ENCODE assay signal across 19 cellular contexts in genomic region chr6:52335576-52335975, GRCh38. TPM values are rescaled to one million over a fixed set of nuclear protein-coding genes. Genes with fewer than 3 reads are reported as not detected.
A peak's percentile ranks its signal among the peaks of the same experiment; 100 is the strongest.
DNase-seq lines count a peak whose midpoint lies in the region; ATAC-seq and TF ChIP-seq lines count a peak whose summit lies in the region.
"Had no signal": no experiment of that assay in that cellular context is flagged by ENCODE, and none has a peak within 500 bp of the region (broad histone marks: within the 10 kb centered on the region; RNA-seq: fewer than 3 reads in every experiment).

No MANE protein-coding gene starts in this region.

- no peaks in the 10 kb centered on the region for H3K79me2 ChIP-seq in Loucy (ENCODE audit: insufficient read depth, low read length)

- no peak for DNase-seq in CD4-positive, CD25-positive, alpha-beta regulatory T cell
- peak in 1 of 61 donors; percentile 37 for DNase-seq in caudate nucleus (lab: John Stamatoyannopoulos, UW)
- no peak for DNase-seq in DMS153 (lab: John Stamatoyannopoulos, UW)
- DNase-seq in activated T-helper 2 cell treated with anti-CD3 and anti-CD28 coated beads, Interferon-gamma antibody, Interleukin-2, Interleukin-4, amounts not matched to agents 10 μg/mL and 5 μg/mL and 100 μg/mL, durations not matched to agents 14 hours and 24 hours and 36 hours (ENCODE audit: low spot score), result no peak
- DNase-seq: activated B cell treated with CpG ODN at 0.5 μM for 24 hours; activated CD4-positive, alpha-beta memory T cell treated with anti-CD3 and anti-CD28 coated beads, Interleukin-2, amount 10 ng/mL, durations not matched to agents 7 days and 5 days; activated T-cell treated with anti-CD3 and anti-CD28 coated beads, Interleukin-2, amount 50 U/mL, for 48 hours; left cardiac atrium; NCI-H2107; NCI-H524; SHP77 treated with DMSO at 0.1 percent for 48 hours had no signal

- no peak overlapping the region for H3K4me2 ChIP-seq in Loucy (ENCODE audit: low read depth, low read length, poor library complexity, severe bottlenecking)
- H3K4me2 ChIP-seq: KMS-11 had no signal

- H3K4me1 ChIP-seq in CD4-positive, CD25-positive, alpha-beta regulatory T cell (ENCODE audit: control insufficient read depth, insufficient read depth, low read length, poor library complexity, severe bottlenecking), result peaks cover 30% of the 10 kb centered on the region
- H3K4me1 ChIP-seq in Loucy (ENCODE audit: insufficient read depth, low read length, poor library complexity, severe bottlenecking) (peaks cover 22% of the 10 kb centered on the region), mucosa of stomach (ENCODE audit: control insufficient read depth, insufficient read depth, low read length) (peaks cover 71% of the 10 kb centered on the region)
- H3K4me1 ChIP-seq: breast epithelium, esophagus muscularis mucosa had no signal

- H3K36me3 Mint-ChIP-seq in CD4-positive, CD25-positive, alpha-beta regulatory T cell, result no peaks in the 10 kb centered on the region
- H3K36me3 Mint-ChIP-seq in activated T-helper 2 cell treated with anti-CD3 and anti-CD28 coated beads, Interferon-gamma antibody, Interleukin-2, Interleukin-4, amounts not matched to agents 10 μg/mL and 5 μg/mL and 100 μg/mL, durations not matched to agents 14 hours and 24 hours and 36 hours (ENCODE audit: low read depth), result no peaks in the 10 kb centered on the region

- no peak overlapping the region for H3K4me3 ChIP-seq in CD4-positive, CD25-positive, alpha-beta regulatory T cell (ENCODE audit: low read depth, low read length)
- H3K4me3 ChIP-seq in Loucy (ENCODE audit: low read length, poor library complexity, severe bottlenecking), result no peak overlapping the region
- H3K4me3 ChIP-seq in mucosa of stomach (ENCODE audit: low read length), result no peak overlapping the region
- H3K4me3 ChIP-seq: breast epithelium, esophagus muscularis mucosa, thoracic aorta had no signal

- no peaks in the 10 kb centered on the region; the same call in 1 of the 2 replicates for H3F3A ChIP-seq in Loucy (ENCODE audit: low read depth)

- TF ChIP-seq CTCF in Loucy (conservative IDR thresholded peaks at IDR 0.05; ENCODE audit: low read length), result no peak

- no peaks in the 10 kb centered on the region for H4K20me1 ChIP-seq in Loucy (ENCODE audit: insufficient read depth, low read length, poor library complexity, severe bottlenecking)

- H3K9me3 Mint-ChIP-seq in CD4-positive, CD25-positive, alpha-beta regulatory T cell, result no peaks in the 10 kb centered on the region
- no peaks in the 10 kb centered on the region for H3K9me3 Mint-ChIP-seq in activated T-helper 2 cell treated with anti-CD3 and anti-CD28 coated beads, Interferon-gamma antibody, Interleukin-2, Interleukin-4, amounts not matched to agents 10 μg/mL and 5 μg/mL and 100 μg/mL, durations not matched to agents 14 hours and 24 hours and 36 hours
- H3K9me3 Mint-ChIP-seq: activated B cell treated with CpG ODN at 0.5 μM for 24 hours; activated CD4-positive, alpha-beta memory T cell treated with anti-CD3 and anti-CD28 coated beads, Interleukin-2, amount 10 ng/mL, durations not matched to agents 7 days and 5 days had no signal

- H2AFZ ChIP-seq in Loucy (ENCODE audit: low read length), result 0 out of 2 replicates have a peak overlapping the region, but pooled peaks have one; percentile 45

- peak overlapping the region; percentile 18 for H3K27ac ChIP-seq in CD4-positive, CD25-positive, alpha-beta regulatory T cell (ENCODE audit: insufficient read depth, low read length, poor library complexity, severe bottlenecking)
- peak overlapping the region; percentile 37 for H3K27ac ChIP-seq in caudate nucleus (ENCODE audit: low read depth, low read length)
- H3K27ac ChIP-seq: breast epithelium, esophagus muscularis mucosa, KMS-11, thoracic aorta had no signal

- no peaks in the 10 kb centered on the region for H3K27me3 ChIP-seq in CD4-positive, CD25-positive, alpha-beta regulatory T cell (ENCODE audit: control insufficient read depth, insufficient read depth, low read length)
- H3K27me3 ChIP-seq in Loucy (ENCODE audit: insufficient read depth, low read length, poor library complexity, severe bottlenecking), result no peaks in the 10 kb centered on the region
- no peaks in the 10 kb centered on the region for H3K27me3 ChIP-seq in mucosa of stomach (ENCODE audit: control insufficient read depth, insufficient read depth, low read length)
- H3K27me3 ChIP-seq: breast epithelium, esophagus muscularis mucosa had no signal

- H3K4me1 Mint-ChIP-seq in CD4-positive, CD25-positive, alpha-beta regulatory T cell, result peaks cover 7 to 71% (median 41%) of the 10 kb centered on the region in 4 donors
- peaks cover 32% of the 10 kb centered on the region for H3K4me1 Mint-ChIP-seq in activated T-helper 2 cell treated with anti-CD3 and anti-CD28 coated beads, Interferon-gamma antibody, Interleukin-2, Interleukin-4, amounts not matched to agents 10 μg/mL and 5 μg/mL and 100 μg/mL, durations not matched to agents 14 hours and 24 hours and 36 hours (ENCODE audit: low read depth)

- no peak for ATAC-seq in CD4-positive, CD25-positive, alpha-beta regulatory T cell (ENCODE audit: low read depth in 2 of 2)
- ATAC-seq in HG02870 (IDR thresholded peaks at IDR 0.05; ENCODE audit: unreplicated experiment), result no peak
- no peak for ATAC-seq in HG02852 (IDR thresholded peaks at IDR 0.05; ENCODE audit: unreplicated experiment)
- ATAC-seq: left cardiac atrium had no signal

- H3K27ac Mint-ChIP-seq in CD4-positive, CD25-positive, alpha-beta regulatory T cell, result peak overlapping the region; percentile 79 to 93 (median 87)
- no peak overlapping the region for H3K27ac Mint-ChIP-seq in activated T-helper 2 cell treated with anti-CD3 and anti-CD28 coated beads, Interferon-gamma antibody, Interleukin-2, Interleukin-4, amounts not matched to agents 10 μg/mL and 5 μg/mL and 100 μg/mL, durations not matched to agents 14 hours and 24 hours and 36 hours
- H3K27ac Mint-ChIP-seq: activated B cell treated with CpG ODN at 0.5 μM for 24 hours; activated CD4-positive, alpha-beta memory T cell treated with anti-CD3 and anti-CD28 coated beads, Interleukin-2, amount 10 ng/mL, durations not matched to agents 7 days and 5 days had no signal

- intact Hi-C loops in activated T-helper 2 cell treated with anti-CD3 and anti-CD28 coated beads, Interferon-gamma antibody, Interleukin-2, Interleukin-4, amounts not matched to agents 10 μg/mL and 5 μg/mL and 100 μg/mL, durations not matched to agents 14 hours and 24 hours and 36 hours (cut with micrococcal nuclease), result no loop called here

- no peaks in the 10 kb centered on the region for H3K27me3 Mint-ChIP-seq in CD4-positive, CD25-positive, alpha-beta regulatory T cell
- no peaks in the 10 kb centered on the region for H3K27me3 Mint-ChIP-seq in activated T-helper 2 cell treated with anti-CD3 and anti-CD28 coated beads, Interferon-gamma antibody, Interleukin-2, Interleukin-4, amounts not matched to agents 10 μg/mL and 5 μg/mL and 100 μg/mL, durations not matched to agents 14 hours and 24 hours and 36 hours (ENCODE audit: low read depth)
- H3K27me3 Mint-ChIP-seq: activated B cell treated with CpG ODN at 0.5 μM for 24 hours; activated CD4-positive, alpha-beta memory T cell treated with anti-CD3 and anti-CD28 coated beads, Interleukin-2, amount 10 ng/mL, durations not matched to agents 7 days and 5 days had no signal

- peak overlapping the region in 1 of 4 donors; percentile 60 for H3K4me3 Mint-ChIP-seq in CD4-positive, CD25-positive, alpha-beta regulatory T cell
- no peak overlapping the region for H3K4me3 Mint-ChIP-seq in activated T-helper 2 cell treated with anti-CD3 and anti-CD28 coated beads, Interferon-gamma antibody, Interleukin-2, Interleukin-4, amounts not matched to agents 10 μg/mL and 5 μg/mL and 100 μg/mL, durations not matched to agents 14 hours and 24 hours and 36 hours (ENCODE audit: low read depth)
- H3K4me3 Mint-ChIP-seq: activated B cell treated with CpG ODN at 0.5 μM for 24 hours; activated CD4-positive, alpha-beta memory T cell treated with anti-CD3 and anti-CD28 coated beads, Interleukin-2, amount 10 ng/mL, durations not matched to agents 7 days and 5 days had no signal

- no peak overlapping the region for H3K9ac ChIP-seq in Loucy (ENCODE audit: low read depth, low read length, poor library complexity, severe bottlenecking)
- peak overlapping the region; percentile 35 for H3K9ac ChIP-seq in mucosa of stomach (ENCODE audit: low read length)
- H3K9ac ChIP-seq: KMS-11 had no signal

- H3K36me3 ChIP-seq in CD4-positive, CD25-positive, alpha-beta regulatory T cell (ENCODE audit: control insufficient read depth, insufficient read depth, low read length), result no peaks in the 10 kb centered on the region
- no peaks in the 10 kb centered on the region for H3K36me3 ChIP-seq in Loucy (ENCODE audit: insufficient read depth, low read length)
- H3K36me3 ChIP-seq in mucosa of stomach (ENCODE audit: control insufficient read depth, insufficient read depth, low read length), result no peaks in the 10 kb centered on the region
- H3K36me3 ChIP-seq: breast epithelium, esophagus muscularis mucosa, thoracic aorta had no signal

- no peaks in the 10 kb centered on the region for H3K9me2 ChIP-seq in Loucy (replicated peaks; ENCODE audit: low read depth, low read length)

- no peaks in the 10 kb centered on the region for H3K9me3 ChIP-seq in CD4-positive, CD25-positive, alpha-beta regulatory T cell (ENCODE audit: control insufficient read depth in 2 of 2, low read length in 2 of 2)
- no peaks in the 10 kb centered on the region for H3K9me3 ChIP-seq in Loucy (ENCODE audit: insufficient read depth, low read depth, low read length)
- no peaks in the 10 kb centered on the region for H3K9me3 ChIP-seq in mucosa of stomach (ENCODE audit: control insufficient read depth, low read length)
- H3K9me3 ChIP-seq: breast epithelium, esophagus muscularis mucosa, thoracic aorta had no signal

RNA-seq across cellular contexts. Expression of gene PAQR8, which starts 26.4 kb away (rescaled TPM):
- 5.4 TPM for total RNA-seq in CD4-positive, CD25-positive, alpha-beta regulatory T cell
- polyA plus RNA-seq in CD4-positive, CD25-positive, alpha-beta regulatory T cell, result 10 to 100 TPM in 3 of 4 donors, 1 to 10 TPM in 1; 8.6 to 18.5 (median 15.5) TPM
- 6.8 and 8.8 TPM in 2 replicates for total RNA-seq in activated T-helper 2 cell treated with anti-CD3 and anti-CD28 coated beads, Interferon-gamma antibody, Interleukin-2, Interleukin-4, amounts not matched to agents 10 μg/mL and 5 μg/mL and 100 μg/mL, durations not matched to agents 14 hours and 24 hours and 36 hours

RNA-seq across cellular contexts. Expression of gene MCM3, which starts 51.0 kb away (rescaled TPM):
- total RNA-seq in CD4-positive, CD25-positive, alpha-beta regulatory T cell, result 24.5 TPM
- polyA plus RNA-seq in CD4-positive, CD25-positive, alpha-beta regulatory T cell, result 10 to 100 TPM; 60.6 to 67.8 (median 62.0) TPM
- total RNA-seq in activated T-helper 2 cell treated with anti-CD3 and anti-CD28 coated beads, Interferon-gamma antibody, Interleukin-2, Interleukin-4, amounts not matched to agents 10 μg/mL and 5 μg/mL and 100 μg/mL, durations not matched to agents 14 hours and 24 hours and 36 hours, result 213 TPM in 2 replicates
